ENCODE assay signal across 1 cellular context in genomic region chr2:239182981-239183791, GRCh38.
A peak's percentile ranks its signal among the peaks of the same experiment; 100 is the strongest.
TF ChIP-seq lines count a peak whose summit lies in the region.

No MANE protein-coding gene starts in this region.

TF ChIP-seq in HepG2, 621 proteins besides CTCF, POLR2A, EP300 and RAD21:
- TF ChIP-seq HNRNPL (IDR thresholded peaks at IDR 0.05; ENCODE audit: low read depth, low read length) (peak; percentile 59; the same call in 1 of the 2 replicates), MYC (CRISPR knock-in tag; IDR thresholded peaks at IDR 0.05; ENCODE audit: borderline replicate concordance) (no peak), ZNF276 (CRISPR knock-in tag; IDR thresholded peaks at IDR 0.05; ENCODE audit: low read depth) (no peak), ZSCAN12 (CRISPR knock-in tag; IDR thresholded peaks at IDR 0.05) (no peak), NR3C1 (CRISPR knock-in tag; IDR thresholded peaks at IDR 0.05) (no peak), KDM3A (CRISPR knock-in tag; IDR thresholded peaks at IDR 0.05; ENCODE audit: low read depth) (no peak), ZNF687 (CRISPR knock-in tag; IDR thresholded peaks at IDR 0.05) (0 out of 2 replicates have a peak, but pooled peaks have one; percentile 8), HNRNPLL (IDR thresholded peaks at IDR 0.05; ENCODE audit: low read depth, low read length, poor library complexity, severe bottlenecking) (peak; percentile 20), AHR (CRISPR knock-in tag; IDR thresholded peaks at IDR 0.05) (no peak)
